ENCODE assay signal across 1 cellular context in genomic region chr16:16211404-16211803, GRCh38. TPM values are rescaled to one million over a fixed set of nuclear protein-coding genes. Genes with fewer than 3 reads are reported as not detected.
"Had no signal": no experiment of that assay in that cellular context is flagged by ENCODE, and none has a peak within 500 bp of the region (broad histone marks: within the 10 kb centered on the region; RNA-seq: fewer than 3 reads in every experiment).

No MANE protein-coding gene starts in this region.

RNA-seq across cellular contexts. Expression of gene ABCC6, which starts 11.9 kb away (rescaled TPM):
- polyA plus RNA-seq: keratinocyte had no signal
